1 cellular context compared by ENCODE assay signal in genomic region chr22:19169947-19170318, GRCh38.
TF ChIP-seq lines count a peak whose summit lies in the region.

No MANE protein-coding gene starts in this region.

TF ChIP-seq in K562, 482 proteins besides CTCF, POLR2A, EP300 and RAD21 (continues in another document):
- TF ChIP-seq, protein P1, sequence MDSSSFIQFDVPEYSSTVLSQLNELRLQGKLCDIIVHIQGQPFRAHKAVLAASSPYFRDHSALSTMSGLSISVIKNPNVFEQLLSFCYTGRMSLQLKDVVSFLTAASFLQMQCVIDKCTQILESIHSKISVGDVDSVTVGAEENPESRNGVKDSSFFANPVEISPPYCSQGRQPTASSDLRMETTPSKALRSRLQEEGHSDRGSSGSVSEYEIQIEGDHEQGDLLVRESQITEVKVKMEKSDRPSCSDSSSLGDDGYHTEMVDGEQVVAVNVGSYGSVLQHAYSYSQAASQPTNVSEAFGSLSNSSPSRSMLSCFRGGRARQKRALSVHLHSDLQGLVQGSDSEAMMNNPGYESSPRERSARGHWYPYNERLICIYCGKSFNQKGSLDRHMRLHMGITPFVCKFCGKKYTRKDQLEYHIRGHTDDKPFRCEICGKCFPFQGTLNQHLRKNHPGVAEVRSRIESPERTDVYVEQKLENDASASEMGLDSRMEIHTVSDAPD (CRISPR knock-in tag; IDR thresholded peaks at IDR 0.05), result no peak
- TF ChIP-seq BHLHE40 (IDR thresholded peaks at IDR 0.05; ENCODE audit: low read length) (0 out of 2 replicates have a peak, but pooled peaks have one; percentile 15), MTF1 (CRISPR knock-in tag; IDR thresholded peaks at IDR 0.05; ENCODE audit: borderline replicate concordance) (no peak), KDM4B (IDR thresholded peaks at IDR 0.05; ENCODE audit: borderline replicate concordance in 2 of 2, low read depth in 1 of 2) (no peak), KLF16 (IDR thresholded peaks at IDR 0.05) (no peak), HOMEZ (CRISPR knock-in tag; IDR thresholded peaks at IDR 0.05) (0 out of 2 replicates have a peak, but pooled peaks have one; percentile 66), ZEB2 (IDR thresholded peaks at IDR 0.05) (no peak), ZNF253 (CRISPR knock-in tag; conservative IDR thresholded peaks at IDR 0.05) (0 out of 2 replicates have a peak, but pooled peaks have one; percentile 42), ETV6 (IDR thresholded peaks at IDR 0.05; ENCODE audit: borderline replicate concordance in 1 of 2, low read depth in 2 of 2, low read length in 1 of 2) (no peak), ETV6 (CRISPR knock-in tag; IDR thresholded peaks at IDR 0.05; ENCODE audit: borderline replicate concordance) (no peak), ZNF699 (CRISPR knock-in tag; IDR thresholded peaks at IDR 0.05; ENCODE audit: insufficient replicate concordance) (no peak), ARID3B (CRISPR knock-in tag; IDR thresholded peaks at IDR 0.05; ENCODE audit: borderline replicate concordance) (0 out of 2 replicates have a peak, but pooled peaks have one; percentile 62), SETDB1 (IDR thresholded peaks at IDR 0.05; ENCODE audit: low read length) (peak; percentile 26), HNRNPLL (IDR thresholded peaks at IDR 0.05; ENCODE audit: low read depth, low read length, poor library complexity, severe bottlenecking) (peak; percentile 3), EZH2 (IDR thresholded peaks at IDR 0.05; ENCODE audit: borderline replicate concordance, low read depth, low read length) (no peak), ZNF639 (CRISPR knock-in tag; conservative IDR thresholded peaks at IDR 0.05 in 1 of 2, IDR thresholded peaks at IDR 0.05 in 1 of 2) (no peak), KDM5B (IDR thresholded peaks at IDR 0.05; ENCODE audit: insufficient replicate concordance, low read depth, low read length) (peak; percentile 31), ZMIZ1 (IDR thresholded peaks at IDR 0.05; ENCODE audit: low read depth in 2 of 2, low read length in 2 of 2) (0 out of 4 replicates have a peak, but pooled peaks of 1 of the 2 experiments have one; percentile 4), TCF15 (CRISPR knock-in tag; IDR thresholded peaks at IDR 0.05) (no peak), NEUROD1 (IDR thresholded peaks at IDR 0.05; ENCODE audit: borderline replicate concordance, low read depth, low read length, partially characterized antibody) (no peak), CCNT2 (IDR thresholded peaks at IDR 0.05; ENCODE audit: borderline replicate concordance, extremely low read depth, insufficient read length, low read depth, low read length) (no peak), ARID4B (CRISPR knock-in tag; IDR thresholded peaks at IDR 0.05) (no peak), TEAD4 (IDR thresholded peaks at IDR 0.05; ENCODE audit: low read length) (no peak), TEAD4 (CRISPR knock-in tag; IDR thresholded peaks at IDR 0.05; ENCODE audit: borderline replicate concordance) (no peak), FOSL1 (tag; conservative IDR thresholded peaks at IDR 0.05) (no peak), ZFPM2 (CRISPR knock-in tag; IDR thresholded peaks at IDR 0.05) (0 out of 2 replicates have a peak, but pooled peaks have one; percentile 64), SLC30A9 (CRISPR knock-in tag; IDR thresholded peaks at IDR 0.05) (no peak), EP400 (IDR thresholded peaks at IDR 0.05) (no peak), ZNF175 (CRISPR knock-in tag; IDR thresholded peaks at IDR 0.05; ENCODE audit: low read depth) (no peak), SRF (CRISPR knock-in tag; IDR thresholded peaks at IDR 0.05) (peak in 1 of 2 experiments; percentile 74; a peak in 1 of 4 replicates), ZNF583 (CRISPR knock-in tag; IDR thresholded peaks at IDR 0.05) (no peak), CAMTA2 (CRISPR knock-in tag; conservative IDR thresholded peaks at IDR 0.05) (no peak), ZNF263 (CRISPR knock-in tag; IDR thresholded peaks at IDR 0.05; ENCODE audit: borderline replicate concordance) (no peak)
- TF ChIP-seq, protein P2, sequence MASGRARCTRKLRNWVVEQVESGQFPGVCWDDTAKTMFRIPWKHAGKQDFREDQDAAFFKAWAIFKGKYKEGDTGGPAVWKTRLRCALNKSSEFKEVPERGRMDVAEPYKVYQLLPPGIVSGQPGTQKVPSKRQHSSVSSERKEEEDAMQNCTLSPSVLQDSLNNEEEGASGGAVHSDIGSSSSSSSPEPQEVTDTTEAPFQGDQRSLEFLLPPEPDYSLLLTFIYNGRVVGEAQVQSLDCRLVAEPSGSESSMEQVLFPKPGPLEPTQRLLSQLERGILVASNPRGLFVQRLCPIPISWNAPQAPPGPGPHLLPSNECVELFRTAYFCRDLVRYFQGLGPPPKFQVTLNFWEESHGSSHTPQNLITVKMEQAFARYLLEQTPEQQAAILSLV (tag; IDR thresholded peaks at IDR 0.05), result no peak
- TF ChIP-seq, protein P3, sequence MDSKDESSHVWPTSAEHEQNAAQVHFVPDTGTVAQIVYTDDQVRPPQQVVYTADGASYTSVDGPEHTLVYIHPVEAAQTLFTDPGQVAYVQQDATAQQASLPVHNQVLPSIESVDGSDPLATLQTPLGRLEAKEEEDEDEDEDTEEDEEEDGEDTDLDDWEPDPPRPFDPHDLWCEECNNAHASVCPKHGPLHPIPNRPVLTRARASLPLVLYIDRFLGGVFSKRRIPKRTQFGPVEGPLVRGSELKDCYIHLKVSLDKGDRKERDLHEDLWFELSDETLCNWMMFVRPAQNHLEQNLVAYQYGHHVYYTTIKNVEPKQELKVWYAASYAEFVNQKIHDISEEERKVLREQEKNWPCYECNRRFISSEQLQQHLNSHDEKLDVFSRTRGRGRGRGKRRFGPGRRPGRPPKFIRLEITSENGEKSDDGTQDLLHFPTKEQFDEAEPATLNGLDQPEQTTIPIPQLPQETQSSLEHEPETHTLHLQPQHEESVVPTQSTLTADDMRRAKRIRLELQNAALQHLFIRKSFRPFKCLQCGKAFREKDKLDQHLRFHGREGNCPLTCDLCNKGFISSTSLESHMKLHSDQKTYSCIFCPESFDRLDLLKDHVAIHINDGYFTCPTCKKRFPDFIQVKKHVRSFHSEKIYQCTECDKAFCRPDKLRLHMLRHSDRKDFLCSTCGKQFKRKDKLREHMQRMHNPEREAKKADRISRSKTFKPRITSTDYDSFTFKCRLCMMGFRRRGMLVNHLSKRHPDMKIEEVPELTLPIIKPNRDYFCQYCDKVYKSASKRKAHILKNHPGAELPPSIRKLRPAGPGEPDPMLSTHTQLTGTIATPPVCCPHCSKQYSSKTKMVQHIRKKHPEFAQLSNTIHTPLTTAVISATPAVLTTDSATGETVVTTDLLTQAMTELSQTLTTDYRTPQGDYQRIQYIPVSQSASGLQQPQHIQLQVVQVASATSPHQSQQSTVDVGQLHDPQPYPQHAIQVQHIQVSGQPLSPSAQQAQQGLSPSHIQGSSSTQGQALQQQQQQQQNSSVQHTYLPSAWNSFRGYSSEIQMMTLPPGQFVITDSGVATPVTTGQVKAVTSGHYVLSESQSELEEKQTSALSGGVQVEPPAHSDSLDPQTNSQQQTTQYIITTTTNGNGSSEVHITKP (IDR thresholded peaks at IDR 0.05; ENCODE audit: partially characterized antibody), result no peak
- TF ChIP-seq, protein P4, sequence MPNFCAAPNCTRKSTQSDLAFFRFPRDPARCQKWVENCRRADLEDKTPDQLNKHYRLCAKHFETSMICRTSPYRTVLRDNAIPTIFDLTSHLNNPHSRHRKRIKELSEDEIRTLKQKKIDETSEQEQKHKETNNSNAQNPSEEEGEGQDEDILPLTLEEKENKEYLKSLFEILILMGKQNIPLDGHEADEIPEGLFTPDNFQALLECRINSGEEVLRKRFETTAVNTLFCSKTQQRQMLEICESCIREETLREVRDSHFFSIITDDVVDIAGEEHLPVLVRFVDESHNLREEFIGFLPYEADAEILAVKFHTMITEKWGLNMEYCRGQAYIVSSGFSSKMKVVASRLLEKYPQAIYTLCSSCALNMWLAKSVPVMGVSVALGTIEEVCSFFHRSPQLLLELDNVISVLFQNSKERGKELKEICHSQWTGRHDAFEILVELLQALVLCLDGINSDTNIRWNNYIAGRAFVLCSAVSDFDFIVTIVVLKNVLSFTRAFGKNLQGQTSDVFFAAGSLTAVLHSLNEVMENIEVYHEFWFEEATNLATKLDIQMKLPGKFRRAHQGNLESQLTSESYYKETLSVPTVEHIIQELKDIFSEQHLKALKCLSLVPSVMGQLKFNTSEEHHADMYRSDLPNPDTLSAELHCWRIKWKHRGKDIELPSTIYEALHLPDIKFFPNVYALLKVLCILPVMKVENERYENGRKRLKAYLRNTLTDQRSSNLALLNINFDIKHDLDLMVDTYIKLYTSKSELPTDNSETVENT (CRISPR knock-in tag; IDR thresholded peaks at IDR 0.05), result peak; percentile 28; the same call in 1 of the 2 replicates
